Comparison of ENCODE assay signal across 9 cellular contexts in genomic region chr12:25364529-25365339, GRCh38.
A peak's percentile ranks its signal among the peaks of the same experiment; 100 is the strongest.
DNase-seq lines count a peak whose midpoint lies in the region; ATAC-seq and TF ChIP-seq lines count a peak whose summit lies in the region.
"Had no signal": no experiment of that assay in that cellular context is flagged by ENCODE, and none has a peak within 500 bp of the region (broad histone marks: within the 10 kb centered on the region; RNA-seq: fewer than 3 reads in every experiment).

No MANE protein-coding gene starts in this region.

- H3K27ac ChIP-seq in upper lobe of right lung (no peak overlapping the region), neuronal stem cell (replicated peaks; ENCODE audit: low read length) (no peak overlapping the region)

- no peak overlapping the region for H4K8ac ChIP-seq in neuronal stem cell (ENCODE audit: low read depth, low read length)

- intact Hi-C loops in upper lobe of right lung (cut with DNase I): no loop called here

- no peak overlapping the region for H2BK12ac ChIP-seq in neuronal stem cell (ENCODE audit: low read length)

- H3K36me3 ChIP-seq in upper lobe of right lung (no peaks in the 10 kb centered on the region), neuronal stem cell (replicated peaks in 1 of 2; ENCODE audit: control insufficient read depth in 2 of 2, insufficient read depth in 2 of 2, low read length in 2 of 2) (no peaks in the 10 kb centered on the region)
- H3K36me3 ChIP-seq: HAP-1 had no signal

- TF ChIP-seq CTCF in GM12865 (IDR thresholded peaks at IDR 0.05; ENCODE audit: insufficient read depth, low read depth, low read length, missing control alignments) (no peak), upper lobe of right lung (IDR thresholded peaks at IDR 0.05) (no peak)

- no peaks in the 10 kb centered on the region for H3K9me3 ChIP-seq in upper lobe of right lung
- H3K9me3 ChIP-seq in neuronal stem cell (replicated peaks in 1 of 2; ENCODE audit: control insufficient read depth in 2 of 2, insufficient read depth in 1 of 2, low read depth in 1 of 2, low read length in 2 of 2): no peaks in the 10 kb centered on the region
- H3K9me3 ChIP-seq: HAP-1 had no signal

- no CpG with 5 or more reads among the region's 5 CpGs for WGBS in neuronal stem cell (ENCODE audit: extremely low coverage in 2 of 2, insufficient read length in 2 of 2, insufficient replicate concordance in 1 of 2), 2 donors

- no peak overlapping the region for H3K14ac ChIP-seq in neuronal stem cell (ENCODE audit: low read length)

- no peak overlapping the region for H2BK5ac ChIP-seq in neuronal stem cell (ENCODE audit: low read length)

- no peak overlapping the region for H2BK120ac ChIP-seq in neuronal stem cell (ENCODE audit: low read depth, low read length)

- H3K18ac ChIP-seq in neuronal stem cell (ENCODE audit: low read length): no peak overlapping the region

- H3K23ac ChIP-seq in neuronal stem cell (ENCODE audit: low read depth, low read length, poor library complexity): no peak overlapping the region

- H3K4ac ChIP-seq in neuronal stem cell (ENCODE audit: low read length): no peak overlapping the region

- no peak overlapping the region for H2AFZ ChIP-seq in neuronal stem cell (ENCODE audit: low read length)

- no peak overlapping the region for H3K4me2 ChIP-seq in neuronal stem cell (ENCODE audit: insufficient read depth, low read length, poor library complexity, severe bottlenecking)

- ATAC-seq in GM21528 (IDR thresholded peaks at IDR 0.05; ENCODE audit: low FRiP score, unreplicated experiment) (peak; percentile 92), HG03575 (IDR thresholded peaks at IDR 0.05; ENCODE audit: extremely low read depth, insufficient number of reproducible peaks, low FRiP score, unreplicated experiment) (peak; percentile 71), upper lobe of right lung (no peak)

- H3K4me1 ChIP-seq in upper lobe of right lung (no peaks in the 10 kb centered on the region), neuronal stem cell (ENCODE audit: control insufficient read depth in 2 of 2, insufficient read depth in 1 of 2, low read depth in 1 of 2, low read length in 2 of 2) (no peaks in the 10 kb centered on the region)

- H2AK5ac ChIP-seq in neuronal stem cell (ENCODE audit: low read depth, low read length): no peak overlapping the region

- H3K27me3 ChIP-seq in upper lobe of right lung: no peaks in the 10 kb centered on the region
- no peaks in the 10 kb centered on the region for H3K27me3 ChIP-seq in neuronal stem cell (ENCODE audit: control insufficient read depth in 3 of 3, insufficient read depth in 3 of 3, low read depth in 1 of 3, low read length in 3 of 3)

- H3K4me3 ChIP-seq in GM12865 (ENCODE audit: low read depth, low read length) (peak overlapping the region; percentile 45), upper lobe of right lung (no peak overlapping the region), neuronal stem cell (ENCODE audit: low read length in 2 of 2) (no peak overlapping the region)
- H3K4me3 ChIP-seq: HAP-1 had no signal

- no peak overlapping the region for H2BK15ac ChIP-seq in neuronal stem cell (ENCODE audit: low read length)

- no peak overlapping the region for H3K9ac ChIP-seq in neuronal stem cell (ENCODE audit: low read depth, low read length, poor library complexity)

- no peak overlapping the region for H4K91ac ChIP-seq in neuronal stem cell (ENCODE audit: low read depth, low read length, poor library complexity)

- DNase-seq in GM12865 (ENCODE audit: low read depth) (peak; percentile 76), foreskin melanocyte (peak; percentile 66), upper lobe of right lung (no peak), neuronal stem cell (ENCODE audit: low spot score) (no peak), hepatic stellate cell (ENCODE audit: low spot score) (no peak)
- DNase-seq in activated effector memory CD4-positive, alpha-beta T cell treated with Interleukin-2 at 50 U/mL for 16 hours: no peak

- H3K79me1 ChIP-seq in neuronal stem cell (ENCODE audit: low read depth, low read length): no peaks in the 10 kb centered on the region

Comparison
In these comparisons a context has a peak if more than half of its experiments do, and no peak if none do; other contexts are left out.
1. DNase-seq: peak in GM12865 (single experiment) and foreskin melanocyte (single experiment); none in activated effector memory CD4-positive, alpha-beta T cell treated with Interleukin-2 at 50 U/mL for 16 hours (single experiment), upper lobe of right lung (single experiment), neuronal stem cell (single experiment) and hepatic stellate cell (single experiment).